8 cellular contexts compared by ENCODE assay signal in genomic region chr11:78188012-78188808, GRCh38. TPM values are rescaled to one million over a fixed set of nuclear protein-coding genes. Genes with fewer than 3 reads are reported as not detected.
A peak's percentile ranks its signal among the peaks of the same experiment; 100 is the strongest.
DNase-seq lines count a peak whose midpoint lies in the region; ATAC-seq and TF ChIP-seq lines count a peak whose summit lies in the region.

Gene KCTD21 (minus strand): TSS chr11:78188626. CDS start chr11:78174554, 14,072 bp downstream.

- H2BK5ac ChIP-seq in mesendoderm (ENCODE audit: low read length): no peak within 1 kb of the TSS

- H3K27ac ChIP-seq in HUES48 (ENCODE audit: low read depth, low read length) (no peak within 1 kb of the TSS), mesendoderm (ENCODE audit: low read depth, low read length) (no peak within 1 kb of the TSS)

- peaks cover 3% of the 10 kb centered on the region; the same call in 1 of the 2 replicates for H3K4me1 ChIP-seq in HUES48 (ENCODE audit: control insufficient read depth, insufficient read depth, low read length)
- H3K4me1 ChIP-seq in NT2/D1 (ENCODE audit: insufficient read depth, insufficient read length): peaks cover 4% of the 10 kb centered on the region
- H3K4me1 ChIP-seq in endocrine pancreas (ENCODE audit: control insufficient read depth, insufficient read depth, low read length): no peaks in the 10 kb centered on the region
- peaks cover 5% of the 10 kb centered on the region for H3K4me1 ChIP-seq in mesendoderm (ENCODE audit: control insufficient read depth, low read depth, low read length)

- no peaks in the 10 kb centered on the region for H3K27me3 Mint-ChIP-seq in Calu3 (ENCODE audit: unreplicated experiment)

- no peaks in the 10 kb centered on the region for H3K9me3 ChIP-seq in HUES48 (ENCODE audit: control insufficient read depth, insufficient read depth, low read length)
- H3K9me3 ChIP-seq in NT2/D1 (ENCODE audit: insufficient read depth, low read length): no peaks in the 10 kb centered on the region
- H3K9me3 ChIP-seq in endocrine pancreas (ENCODE audit: control insufficient read depth, low read length): no peaks in the 10 kb centered on the region

- no peaks in the 10 kb centered on the region for H3K9me3 Mint-ChIP-seq in Calu3 (ENCODE audit: low read depth, unreplicated experiment)

- no peak within 1 kb of the TSS for H4K5ac ChIP-seq in mesendoderm (ENCODE audit: low read length)

- H3K36me3 ChIP-seq in HUES48 (ENCODE audit: control insufficient read depth, insufficient read depth, low read length) (no peaks in the 10 kb centered on the region), NT2/D1 (ENCODE audit: insufficient read depth, insufficient read length, low read length) (no peaks in the 10 kb centered on the region), endocrine pancreas (ENCODE audit: control insufficient read depth, insufficient read depth, low read length) (no peaks in the 10 kb centered on the region), mesendoderm (ENCODE audit: control insufficient read depth, insufficient read depth, low read length) (no peaks in the 10 kb centered on the region)

- no CpG with 5 or more reads among the region's 58 CpGs for WGBS in mesendoderm (ENCODE audit: extremely low coverage, insufficient coverage, low lambda C conversion rate)

- H2BK120ac ChIP-seq in mesendoderm (ENCODE audit: low read depth, low read length): no peak within 1 kb of the TSS

- peak within 1 kb of the TSS; percentile 19 for H3K18ac ChIP-seq in mesendoderm (ENCODE audit: low read length)

- peak; percentile 97 for DNase-seq in Calu3
- peak; percentile 91 for DNase-seq in NT2/D1 (ENCODE audit: low read depth, low spot score)
- peak; percentile 74 for DNase-seq in activated CD8-positive, alpha-beta memory T cell treated with anti-CD3 and anti-CD28 coated beads, Interleukin-2, amount 50 U/mL, for 1 hour (ENCODE audit: extremely low read depth)
- DNase-seq in mesendoderm: peak; percentile 98
- DNase-seq in stimulated activated CD8-positive, alpha-beta memory T cell treated with anti-CD3 and anti-CD28 coated beads, Interleukin-12 subunit alpha, Interleukin-12 subunit beta, amount 100 ng/mL, for 4 hours (ENCODE audit: low read depth): peak; percentile 84

- H3K27me3 ChIP-seq in HUES48 (ENCODE audit: control insufficient read depth, insufficient read depth, low read length): no peaks in the 10 kb centered on the region
- H3K27me3 ChIP-seq in NT2/D1 (ENCODE audit: insufficient read depth, insufficient read length): no peaks in the 10 kb centered on the region
- H3K27me3 ChIP-seq in endocrine pancreas (ENCODE audit: control insufficient read depth, insufficient read depth, low read length): no peaks in the 10 kb centered on the region
- no peaks in the 10 kb centered on the region for H3K27me3 ChIP-seq in mesendoderm (ENCODE audit: insufficient read depth, low read length, poor library complexity)

- no peaks in the 10 kb centered on the region for H3K79me2 ChIP-seq in mesendoderm (ENCODE audit: control insufficient read depth, insufficient read depth, low read length)

- peak; percentile 98 for ATAC-seq in GM21423 (IDR thresholded peaks at IDR 0.05; ENCODE audit: unreplicated experiment)

- intact Hi-C loops in Calu3 (cut with micrococcal nuclease; ENCODE audit: unreplicated experiment): no loop called here

- peak within 1 kb of the TSS; percentile 93 for H3K56ac ChIP-seq in mesendoderm (ENCODE audit: low read length)

- peaks cover 26% of the 10 kb centered on the region for H3K36me3 Mint-ChIP-seq in Calu3 (ENCODE audit: insufficient read depth, unreplicated experiment)

- no peak within 1 kb of the TSS for H4K8ac ChIP-seq in mesendoderm (ENCODE audit: low read depth, low read length)

- no peak within 1 kb of the TSS for H3K4ac ChIP-seq in mesendoderm (ENCODE audit: low read depth, low read length)

- no peak within 1 kb of the TSS for H3K9ac ChIP-seq in HUES48 (ENCODE audit: low read depth, low read length)
- H3K9ac ChIP-seq in NT2/D1 (ENCODE audit: insufficient read length, low read depth): peak within 1 kb of the TSS; percentile 72
- peak within 1 kb of the TSS; percentile 88 for H3K9ac ChIP-seq in endocrine pancreas (ENCODE audit: control insufficient read depth, insufficient read depth, low read length)
- H3K9ac ChIP-seq in mesendoderm (ENCODE audit: low read length): peak within 1 kb of the TSS; percentile 80

- no peaks in the 10 kb centered on the region for H3K79me1 ChIP-seq in mesendoderm (ENCODE audit: low read length)

- H3K4me1 Mint-ChIP-seq in Calu3 (ENCODE audit: low read depth, unreplicated experiment): peaks cover 41% of the 10 kb centered on the region

- H3K4me2 ChIP-seq in mesendoderm (ENCODE audit: low read length): peak within 1 kb of the TSS; percentile 92

- no peak within 1 kb of the TSS for H2AK5ac ChIP-seq in mesendoderm (ENCODE audit: low read length)

- no peak for TF ChIP-seq CTCF in Calu3 (IDR thresholded peaks at IDR 0.05; ENCODE audit: unreplicated experiment)

- peak within 1 kb of the TSS; percentile 99 for H3K4me3 Mint-ChIP-seq in Calu3 (ENCODE audit: low read depth, unreplicated experiment)

- peak within 1 kb of the TSS; percentile 73 for H3K27ac Mint-ChIP-seq in Calu3 (ENCODE audit: unreplicated experiment)

- CTCF ChIA-PET in Calu3 (lab: Charles Lee): interaction anchor here (0.5 to 0.7 kb wide), 6 partner anchors 40 to 1462 kb away, joined by 3 to 7 read pairs (median 3); no protein-coding TSS in a partner anchor

- H3K23ac ChIP-seq in mesendoderm (ENCODE audit: low read length): peak within 1 kb of the TSS; percentile 6

- no TSS peak for BruUV-seq in Calu3 (replicated peaks; lab: Mats Ljungman, UMichigan)

- H3K4me3 ChIP-seq in HUES48 (ENCODE audit: low read depth, low read length): peak within 1 kb of the TSS; percentile 90
- H3K4me3 ChIP-seq in NT2/D1 (ENCODE audit: insufficient read length, low read depth): peak within 1 kb of the TSS; percentile 75
- peak within 1 kb of the TSS; percentile 74 for H3K4me3 ChIP-seq in endocrine pancreas (ENCODE audit: control insufficient read depth, insufficient read depth, low read length)
- H3K4me3 ChIP-seq in mesendoderm (ENCODE audit: low read length): peak within 1 kb of the TSS; percentile 87

- no peak within 1 kb of the TSS for H2BK15ac ChIP-seq in mesendoderm (replicated peaks; ENCODE audit: low read depth)

RNA-seq across cellular contexts. Expression of gene KCTD21, which starts in this region (rescaled TPM):
- 8.5 and 8.7 TPM in 2 replicates for total RNA-seq in Calu3 (2022)
- 0.97 TPM for polyA plus RNA-seq in mesendoderm (2013, experiment 1 of 2)
- 1.0 TPM for polyA plus RNA-seq in mesendoderm (2013, experiment 2 of 2)
